In the genomic region with DNA sequence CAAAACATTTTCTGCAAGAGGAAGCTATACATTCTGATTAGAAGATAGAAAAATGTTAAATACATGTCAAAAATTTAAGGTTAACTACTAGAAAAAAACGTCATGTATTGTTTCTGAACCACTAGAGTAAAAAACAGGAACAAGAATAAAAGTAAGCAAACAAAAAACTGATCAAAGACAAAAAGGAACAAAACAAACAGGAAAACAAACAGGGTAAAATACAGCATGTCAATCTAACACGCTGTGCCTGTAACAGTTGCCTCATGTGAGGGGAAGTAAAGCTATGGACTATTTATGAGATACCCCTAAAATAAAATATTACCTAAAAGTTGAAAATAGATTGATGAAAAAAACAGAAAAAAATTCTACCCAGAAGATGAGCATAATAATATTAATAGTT, we compare ENCODE assay signal across 28 cellular contexts. TPM values are rescaled to one million over a fixed set of nuclear protein-coding genes. Genes with fewer than 3 reads are reported as not detected.
DNase-seq lines count a peak whose midpoint lies in the region; ATAC-seq, FAIRE-seq and TF ChIP-seq lines count a peak whose summit lies in the region.
"Had no signal": no experiment of that assay in that cellular context is flagged by ENCODE, and none has a peak within 500 bp of the region (broad histone marks: within the 10 kb centered on the region; RNA-seq: fewer than 3 reads in every experiment).

No MANE protein-coding gene starts in this region.

- H3K4me1 ChIP-seq in A549: no peaks in the 10 kb centered on the region
- peaks cover 5 to 12% of the 10 kb centered on the region in 2 experiments; a peak in 4 of 5 replicates for H3K4me1 ChIP-seq in K562 (replicated peaks in 1 of 2; ENCODE audit: control insufficient read depth in 2 of 2, insufficient read depth in 2 of 2, low read length in 2 of 2)
- H3K4me1 ChIP-seq in kidney (ENCODE audit: control insufficient read depth in 1 of 2, insufficient read depth in 1 of 2, low read depth in 1 of 2, low read length in 2 of 2): peaks cover 4 to 5% of the 10 kb centered on the region in 2 donors
- H3K4me1 ChIP-seq: BLaER1 had no signal

- no peaks in the 10 kb centered on the region for H4K20me1 ChIP-seq in K562 (replicated peaks; ENCODE audit: control insufficient read depth, insufficient read depth, low read length)
- H4K20me1 ChIP-seq: BLaER1 had no signal

- H3K36me3 ChIP-seq in K562 (ENCODE audit: control insufficient read depth, insufficient read depth, low read length) (no peaks in the 10 kb centered on the region), kidney (ENCODE audit: control insufficient read depth in 1 of 2, insufficient read depth in 2 of 2, low read length in 2 of 2) (no peaks in the 10 kb centered on the region)
- H3K36me3 ChIP-seq: BE2C, BLaER1 had no signal

- no peaks in the 10 kb centered on the region for H3K4me1 Mint-ChIP-seq in activated T-cell treated with anti-CD3 and anti-CD28 coated beads, Interleukin-2, amount 50 U/mL, for 72 hours (ENCODE audit: low read depth)
- H3K4me1 Mint-ChIP-seq: CD14-positive monocyte; CD4-positive, CD25-positive, alpha-beta regulatory T cell had no signal

- H3K9me3 ChIP-seq in A549: no peaks in the 10 kb centered on the region
- no peaks in the 10 kb centered on the region; the same call in 1 of the 2 replicates for H3K9me3 ChIP-seq in K562 (replicated peaks; ENCODE audit: control insufficient read depth, insufficient read depth, low read depth, low read length)
- no peaks in the 10 kb centered on the region for H3K9me3 ChIP-seq in kidney (ENCODE audit: control insufficient read depth in 1 of 2, low read length in 2 of 2)
- H3K9me3 ChIP-seq: BE2C had no signal

- H3K27me3 Mint-ChIP-seq in activated T-cell treated with anti-CD3 and anti-CD28 coated beads, Interleukin-2, amount 50 U/mL, for 72 hours (ENCODE audit: low read depth): no peaks in the 10 kb centered on the region
- H3K27me3 Mint-ChIP-seq: CD4-positive, alpha-beta memory T cell had no signal

- TF ChIP-seq RAD21 in A549 (conservative IDR thresholded peaks at IDR 0.05 in 1 of 2, IDR thresholded peaks at IDR 0.05 in 1 of 2) (no peak), K562 (CRISPR knock-in tag; conservative IDR thresholded peaks at IDR 0.05 in 1 of 2, IDR thresholded peaks at IDR 0.05 in 1 of 2) (no peak)

- no peak overlapping the region for H3K4me2 ChIP-seq in A549
- H3K4me2 ChIP-seq in K562 (ENCODE audit: insufficient read depth, low read length): no peak overlapping the region
- H3K4me2 ChIP-seq: BLaER1 had no signal

- no peak overlapping the region for H3K4me3 ChIP-seq in A549
- no peak overlapping the region for H3K4me3 ChIP-seq in K562
- H3K4me3 ChIP-seq in kidney (ENCODE audit: low read length in 2 of 2): no peak overlapping the region
- H3K4me3 ChIP-seq: BLaER1, GM12878 had no signal

- no peaks in the 10 kb centered on the region for H3K79me2 ChIP-seq in K562 (ENCODE audit: control insufficient read depth, insufficient read depth, low read length)

- H3K27me3 ChIP-seq in K562 (ENCODE audit: control insufficient read depth in 2 of 2, insufficient read depth in 2 of 2, low read length in 2 of 2): no peaks in the 10 kb centered on the region
- H3K27me3 ChIP-seq: BE2C, BLaER1 had no signal

- no peak overlapping the region for H3K27ac ChIP-seq in A549
- no peak overlapping the region for H3K27ac ChIP-seq in K562 (ENCODE audit: extremely low read depth, low read depth, low read length)
- H3K27ac ChIP-seq in kidney (ENCODE audit: low read depth in 2 of 2, low read length in 2 of 2): no peak overlapping the region
- H3K27ac ChIP-seq: 22Rv1, BLaER1 had no signal

- TF ChIP-seq POLR2A in A549 (IDR thresholded peaks at IDR 0.05; ENCODE audit: low read length): no peak
- TF ChIP-seq POLR2A in K562 (conservative IDR thresholded peaks at IDR 0.05): no peak

- no peak overlapping the region for H3K4me3 Mint-ChIP-seq in activated T-cell treated with anti-CD3 and anti-CD28 coated beads, Interleukin-2, amount 50 U/mL, for 72 hours
- H3K4me3 Mint-ChIP-seq: CD14-positive monocyte; CD4-positive, alpha-beta memory T cell; CD4-positive, CD25-positive, alpha-beta regulatory T cell; CD8-positive, alpha-beta memory T cell had no signal

- H3K27ac Mint-ChIP-seq in activated T-cell treated with anti-CD3 and anti-CD28 coated beads, Interleukin-2, amount 50 U/mL, for 72 hours: peak overlapping the region; percentile 51
- H3K27ac Mint-ChIP-seq: CD14-positive monocyte; CD4-positive, CD25-positive, alpha-beta regulatory T cell; CD8-positive, alpha-beta memory T cell had no signal

- H3K9me1 ChIP-seq in K562 (ENCODE audit: control insufficient read depth, insufficient read depth, low read length): no peaks in the 10 kb centered on the region

- intact Hi-C loops in K562 (cut with micrococcal nuclease) (no loop called here), kidney (cut with DNase I) (no loop called here)

- POLR2A ChIA-PET in A549 (lab: Yijun Ruan, JAX) (no interaction called here), K562 (lab: Yijun Ruan, JAX) (no interaction called here)

- BruUV-seq in K562 (replicated peaks; lab: Mats Ljungman, UMichigan): no TSS peak

- in situ Hi-C loops in K562 (cut with MboI): no loop called here

- 32% methylated on average over 2 of the region's 2 CpGs for WGBS in A549 (ENCODE audit: missing lambda C conversion rate)
- whole genome bisulfite sequencing in K562 (ENCODE audit: insufficient coverage, low coverage, missing lambda C conversion rate): 41% methylated on average over 2 of the region's 2 CpGs

- peak overlapping the region; percentile 44; the same call in 1 of the 2 replicates for H2AFZ ChIP-seq in K562 (ENCODE audit: low read depth, low read length)

- no peaks in the 10 kb centered on the region for H3K36me3 Mint-ChIP-seq in activated T-cell treated with anti-CD3 and anti-CD28 coated beads, Interleukin-2, amount 50 U/mL, for 72 hours (ENCODE audit: insufficient read depth in 2 of 2)
- H3K36me3 Mint-ChIP-seq: CD14-positive monocyte; CD4-positive, alpha-beta memory T cell; CD4-positive, CD25-positive, alpha-beta regulatory T cell had no signal

- TF ChIP-seq CTCF in A549 (IDR thresholded peaks at IDR 0.05): no peak
- TF ChIP-seq CTCF in K562 (IDR thresholded peaks at IDR 0.05 in 2 of 3, conservative IDR thresholded peaks at IDR 0.05 in 1 of 3; ENCODE audit: insufficient read depth in 2 of 3, low read depth in 1 of 3, low read length in 3 of 3): no peak
- no peak for TF ChIP-seq CTCF in kidney (IDR thresholded peaks at IDR 0.05; ENCODE audit: borderline replicate concordance, extremely low read depth, insufficient read depth)

- no peak for TF ChIP-seq EP300 in A549 (IDR thresholded peaks at IDR 0.05)
- no peak for TF ChIP-seq EP300 in K562 (IDR thresholded peaks at IDR 0.05; ENCODE audit: low read length)

- H3K9me3 Mint-ChIP-seq in activated T-cell treated with anti-CD3 and anti-CD28 coated beads, Interleukin-2, amount 50 U/mL, for 72 hours: no peaks in the 10 kb centered on the region
- H3K9me3 Mint-ChIP-seq: CD4-positive, alpha-beta memory T cell had no signal

- ATAC-seq in activated T-cell treated with anti-CD3 and anti-CD28 coated beads, Interleukin-2, amount 50 U/mL, for 72 hours (replicated peaks in 1 of 2): no peak
- no peak for ATAC-seq in A549
- no peak for ATAC-seq in K562
- no peak for ATAC-seq in HG02571 (IDR thresholded peaks at IDR 0.05; ENCODE audit: unreplicated experiment)
- ATAC-seq: GM12878 had no signal

- CTCF ChIA-PET in A549 (lab: Yijun Ruan, JAX): no interaction called here
- CTCF ChIA-PET in K562 (lab: Yijun Ruan, JAX; ENCODE audit: low intra/inter-chr PET ratio): no interaction called here

- H3K9ac ChIP-seq in K562 (ENCODE audit: insufficient read depth in 1 of 2, low read depth in 2 of 2, low read length in 2 of 2): no peak overlapping the region
- no peak overlapping the region for H3K9ac ChIP-seq in kidney (ENCODE audit: low read length in 2 of 2)
- H3K9ac ChIP-seq: BLaER1 had no signal

- FAIRE-seq in A549 (lab: Jason Lieb, UNC): peak; percentile 7
- FAIRE-seq in K562 (lab: Jason Lieb, UNC): no peak
- peak; percentile 44 for FAIRE-seq in kidney (lab: Jason Lieb, UNC)
- FAIRE-seq: GM12878, GM12892, GM18507 had no signal

- DNase-seq in activated T-cell treated with anti-CD3 and anti-CD28 coated beads, Interleukin-2, amount 50 U/mL, for 72 hours: no peak
- DNase-seq in activated T-cell treated with anti-CD3 and anti-CD28 coated beads for 4 hours (no peak), A549 (ENCODE audit: low read depth in 1 of 2, low spot score in 1 of 2) (no peak), K562 (ENCODE audit: extremely low read depth in 1 of 4, low spot score in 3 of 4) (no peak), kidney (no peak), NCI-H1105 (lab: John Stamatoyannopoulos, UW) (no peak), HuH-7.5 (ENCODE audit: low spot score) (no peak)
- DNase-seq: ACHN; BE2C; C1 segment of cervical spinal cord; CD4-positive, alpha-beta memory T cell; CD4-positive, CD25-positive, alpha-beta regulatory T cell; CD8-positive, alpha-beta memory T cell; COR-L47; DMS 273 treated with DMSO at 0.1 percent for 48 hours; DMS153; DMS53; DMS79; DND-41; EL; GDM1 had no signal

RNA-seq across cellular contexts. Expression of a gene that starts 43.9 kb away (rescaled TPM):
- total RNA-seq in activated T-cell treated with anti-CD3 and anti-CD28 coated beads, Interleukin-2, amount 50 U/mL, for 72 hours: 1 to 10 TPM; 2.6 to 8.2 TPM
- polyA plus RNA-seq in A549 (2011; rRNA removed): 15.4 and 27.7 TPM in 2 replicates
- 2.1 and 2.8 TPM in 2 replicates for polyA plus RNA-seq in A549 (2012; cell fraction: cytosol; rRNA removed)
- 2.4 TPM in 2 replicates for polyA plus RNA-seq in A549 (2012; cell fraction: nucleus; rRNA removed)
- polyA plus RNA-seq in A549 (2017; fragmentation: RNase III; extraction: RNeasy Plus Mini Kit Qiagen cat#74134 plus additional on column Dnase treatment): 3.4 to 3.8 TPM (median 3.5 TPM) in 3 replicates
- polyA minus RNA-seq in A549 (2011; rRNA and poly(A)+ RNA removed): 12.2 and 16.1 TPM in 2 replicates
- total RNA-seq in K562 (2011; cell fraction: chromatin; rRNA removed; ENCODE audit: low replicate concordance): 57.3 and 84.8 TPM in 2 replicates
- 43.2 and 49.0 TPM in 2 replicates for total RNA-seq in K562 (2011; cell fraction: nucleolus; rRNA removed)
- total RNA-seq in K562 (2011; cell fraction: nucleoplasm; rRNA removed): 64.0 and 78.9 TPM in 2 replicates
- total RNA-seq in K562 (2014; rRNA removed): 5.8 and 9.4 TPM in 2 replicates
- total RNA-seq in K562 (2014; rRNA removed; fragmentation: Illumina TruSeq; extraction: Trizol): 11.0 and 12.7 TPM in 2 replicates
- 3.0 and 3.9 TPM in 2 replicates for total RNA-seq in K562 (2015; rRNA removed; fragmentation: Illumina TruSeq; extraction: Trizol)
- total RNA-seq in K562 (2021): 11.5 and 13.0 TPM in 2 replicates
- 49.5 and 87.6 TPM in 2 replicates for polyA plus RNA-seq in K562 (2011; rRNA removed)
- 23.6 and 30.2 TPM in 2 replicates for polyA plus RNA-seq in K562 (2011; cell fraction: cytosol; rRNA removed)
- polyA plus RNA-seq in K562 (2011; cell fraction: nucleus; rRNA removed): 40.3 and 50.5 TPM in 2 replicates
- 8.2 and 20.2 TPM in 2 replicates for polyA plus RNA-seq in K562 (2012)
- 11.4 and 15.0 TPM in 2 replicates for polyA plus RNA-seq in K562 (2014; fragmentation: Illumina TruSeq; extraction: Trizol)
- polyA plus RNA-seq in K562 (2014; fragmentation: Nextera tagmentation; extraction: Ambion mirVana): 1 to 10 TPM; 2.5 to 3.0 TPM
- polyA plus RNA-seq in K562 (2014; rRNA removed): 5.3 and 6.7 TPM in 2 replicates
- 68.1 and 110 TPM in 2 replicates for polyA minus RNA-seq in K562 (2011; rRNA and poly(A)+ RNA removed)
- polyA minus RNA-seq in K562 (2011; cell fraction: cytosol; rRNA and poly(A)+ RNA removed): 30.3 and 62.4 TPM in 2 replicates
- polyA minus RNA-seq in K562 (2011; cell fraction: nucleus; rRNA and poly(A)+ RNA removed): 57.8 and 58.2 TPM in 2 replicates
- 22.5 TPM for total RNA-seq in kidney
- 19.6 TPM for polyA plus RNA-seq in kidney (ENCODE audit: insufficient read depth, low read depth, low replicate concordance)
